Comparison of ENCODE assay signal across 20 cellular contexts in the genomic region with DNA sequence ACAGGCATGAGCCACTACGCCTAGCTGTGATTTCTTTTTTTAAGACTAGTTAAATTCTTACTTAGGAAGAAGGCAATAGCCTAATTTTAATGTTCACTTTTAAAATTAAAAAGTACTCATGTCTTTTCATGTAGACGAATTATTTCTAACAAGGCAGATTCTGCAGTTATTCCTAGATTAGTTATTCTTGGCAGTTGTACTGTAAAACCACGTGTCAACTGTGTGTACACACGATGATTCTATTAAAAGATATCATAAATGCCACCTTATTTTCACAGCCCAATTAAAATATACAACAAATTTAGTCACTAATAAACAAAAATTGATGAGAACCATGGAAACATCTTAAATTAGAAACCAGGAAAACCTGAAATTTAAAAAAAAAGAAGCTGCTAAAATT. TPM values are rescaled to one million over a fixed set of nuclear protein-coding genes. Genes with fewer than 3 reads are reported as not detected.
A peak's percentile ranks its signal among the peaks of the same experiment; 100 is the strongest.
DNase-seq lines count a peak whose midpoint lies in the region; ATAC-seq, FAIRE-seq and TF ChIP-seq lines count a peak whose summit lies in the region.
"Had no signal": no experiment of that assay in that cellular context is flagged by ENCODE, and none has a peak within 500 bp of the region (broad histone marks: within the 10 kb centered on the region; RNA-seq: fewer than 3 reads in every experiment).

No MANE protein-coding gene starts in this region.

- H3K27me3 ChIP-seq in endothelial cell of umbilical vein (ENCODE audit: control insufficient read depth in 2 of 2, insufficient read depth in 2 of 2, low read length in 2 of 2) (no peaks in the 10 kb centered on the region), pancreas (no peaks in the 10 kb centered on the region)
- H3K27me3 ChIP-seq: BLaER1 treated with 17β-estradiol and CSF1 and Interleukin-3, amounts not matched to agents 10 nM and 100 nM had no signal

- TF ChIP-seq CTCF in HEK293 (tag by site-specific recombination; IDR thresholded peaks at IDR 0.05), result no peak
- no peak for TF ChIP-seq CTCF in endothelial cell of umbilical vein (IDR thresholded peaks at IDR 0.05; ENCODE audit: extremely low read depth in 1 of 2, insufficient read depth in 1 of 2, low read depth in 1 of 2, low read length in 2 of 2)
- no peak for TF ChIP-seq CTCF in pancreas (IDR thresholded peaks at IDR 0.05)

- H3K4me3 ChIP-seq in HEK293 (ENCODE audit: low read depth, low read length) (no peak overlapping the region), endothelial cell of umbilical vein (replicated peaks in 1 of 3; ENCODE audit: insufficient read depth in 1 of 3, low read depth in 1 of 3, low read length in 3 of 3) (no peak overlapping the region), pancreas (no peak overlapping the region)
- H3K4me3 ChIP-seq: A549; BLaER1 treated with 17β-estradiol and CSF1 and Interleukin-3, amounts not matched to agents 10 nM and 100 nM had no signal

- no peak overlapping the region for H2AFZ ChIP-seq in endothelial cell of umbilical vein (ENCODE audit: low read depth, low read length)

- ATAC-seq in pancreas, result peak in 1 of 4 donors; percentile 55
- ATAC-seq in left ventricle myocardium superior, result no peak
- ATAC-seq: A549; CD8-positive, alpha-beta T cell had no signal

- POLR2A ChIA-PET in HEK293 (lab: Yijun Ruan, JAX), result no interaction called here
- POLR2A ChIA-PET in endothelial cell of umbilical vein (lab: Charles Lee), result no interaction called here

- H3K9me3 ChIP-seq in HEK293 (ENCODE audit: control insufficient read depth, insufficient read depth, low read depth, low read length), result no peaks in the 10 kb centered on the region
- no peaks in the 10 kb centered on the region for H3K9me3 ChIP-seq in endothelial cell of umbilical vein (replicated peaks; ENCODE audit: control insufficient read depth, insufficient read depth, low read length)
- no peaks in the 10 kb centered on the region for H3K9me3 ChIP-seq in pancreas
- H3K9me3 ChIP-seq: A549; BLaER1 treated with 17β-estradiol and CSF1 and Interleukin-3, amounts not matched to agents 10 nM and 100 nM; Caco-2 had no signal

- CTCF ChIA-PET in HEK293 (lab: Yijun Ruan, JAX), result no interaction called here
- CTCF ChIA-PET in endothelial cell of umbilical vein (lab: Charles Lee), result interaction anchor here (1.0 to 1.5 kb wide), 3 partner anchors 9 to 734 kb away, joined by 3 to 5 read pairs (median 4); no protein-coding TSS in a partner anchor

- H3K9me1 ChIP-seq in endothelial cell of umbilical vein (replicated peaks; ENCODE audit: control insufficient read depth, extremely low read depth, insufficient read depth, low read length), result no peaks in the 10 kb centered on the region

- H3K4me2 ChIP-seq in endothelial cell of umbilical vein (ENCODE audit: insufficient read depth, low read length), result no peak overlapping the region
- H3K4me2 ChIP-seq: A549; BLaER1 treated with 17β-estradiol and CSF1 and Interleukin-3, amounts not matched to agents 10 nM and 100 nM had no signal

- no peaks in the 10 kb centered on the region for H4K20me1 ChIP-seq in endothelial cell of umbilical vein (replicated peaks; ENCODE audit: control insufficient read depth, extremely low read depth, insufficient read depth, low read length)
- H4K20me1 ChIP-seq: BLaER1 treated with 17β-estradiol and CSF1 and Interleukin-3, amounts not matched to agents 10 nM and 100 nM had no signal

- no peak for TF ChIP-seq POLR2A in endothelial cell of umbilical vein (IDR thresholded peaks at IDR 0.05; ENCODE audit: low read depth, low read length)

- H3K36me3 ChIP-seq in HEK293 (ENCODE audit: control insufficient read depth in 2 of 2, insufficient read depth in 1 of 2, low read length in 2 of 2) (no peaks in the 10 kb centered on the region), endothelial cell of umbilical vein (ENCODE audit: control insufficient read depth in 2 of 2, extremely low read depth in 1 of 2, insufficient read depth in 2 of 2, low read length in 2 of 2) (no peaks in the 10 kb centered on the region), pancreas (no peaks in the 10 kb centered on the region)
- H3K36me3 ChIP-seq: BLaER1 treated with 17β-estradiol and CSF1 and Interleukin-3, amounts not matched to agents 10 nM and 100 nM had no signal

- dilution Hi-C loops in endothelial cell of umbilical vein (cut with MboI; ENCODE audit: extremely low pct_ligation_motif_present, low sequenced_read_pairs), result no loop called here

- no peaks in the 10 kb centered on the region for H3K79me2 ChIP-seq in endothelial cell of umbilical vein (ENCODE audit: control insufficient read depth, insufficient read depth, low read length)

- no TSS peak for BruUV-seq in endothelial cell of umbilical vein (replicated peaks; lab: Mats Ljungman, UMichigan)

- intact Hi-C loops in endothelial cell of umbilical vein (cut with micrococcal nuclease) (no loop called here), pancreas (cut with DNase I) (no loop called here), left ventricle myocardium superior (cut with micrococcal nuclease) (loop anchor here (10.0 kb wide), 1 partner anchor 372 kb away; no protein-coding TSS in a partner anchor)

- WGBS in pancreas, 2 donors, result 29 to 30% methylated on average over 4 of the region's 4 CpGs

- DNase-seq in endothelial cell of umbilical vein (ENCODE audit: low read depth, low spot score), result peak; percentile 28
- no peak for DNase-seq in pancreas
- DNase-seq in NOMO-1 (lab: John Stamatoyannopoulos, UW; ENCODE audit: unreplicated experiment in 2 of 2), result no peak
- no peak for DNase-seq in left ventricle myocardium superior
- DNase-seq: AML-193; Caco-2; Calu3; CD4-positive, alpha-beta T cell; CD8-positive, alpha-beta T cell; DMS79 treated with DMSO at 0.1 percent for 48 hours; GF-D8 had no signal

- peaks cover 9% of the 10 kb centered on the region for H3K4me1 ChIP-seq in HEK293 (ENCODE audit: control insufficient read depth, insufficient read depth, low read length)
- H3K4me1 ChIP-seq in endothelial cell of umbilical vein (ENCODE audit: control insufficient read depth, extremely low read depth, insufficient read depth, low read length), result peaks cover 27% of the 10 kb centered on the region
- peaks cover 4 to 10% (median 9%) of the 10 kb centered on the region in 3 donors for H3K4me1 ChIP-seq in pancreas

- H3K27ac ChIP-seq in HEK293 (ENCODE audit: extremely low read depth, low read depth, low read length) (no peak overlapping the region), endothelial cell of umbilical vein (ENCODE audit: insufficient read depth, low read depth, low read length) (no peak overlapping the region), pancreas (no peak overlapping the region)
- H3K27ac ChIP-seq: 22Rv1; A549; BLaER1 treated with 17β-estradiol and CSF1 and Interleukin-3, amounts not matched to agents 10 nM and 100 nM; C4-2B had no signal

- H3K9ac ChIP-seq in endothelial cell of umbilical vein (replicated peaks; ENCODE audit: extremely low read depth, insufficient read depth, low read length), result no peak overlapping the region
- H3K9ac ChIP-seq: BLaER1 treated with 17β-estradiol and CSF1 and Interleukin-3, amounts not matched to agents 10 nM and 100 nM had no signal

- no peak for FAIRE-seq in endothelial cell of umbilical vein (lab: Jason Lieb, UNC)
- peak; percentile 29 for FAIRE-seq in pancreas (lab: Jason Lieb, UNC)
- FAIRE-seq: A549, D721Med, G401.6, GM12891, GM19239 had no signal

TF ChIP-seq in HEK293, 187 proteins besides CTCF, POLR2A, EP300 and RAD21:
- TF ChIP-seq, protein P1, sequence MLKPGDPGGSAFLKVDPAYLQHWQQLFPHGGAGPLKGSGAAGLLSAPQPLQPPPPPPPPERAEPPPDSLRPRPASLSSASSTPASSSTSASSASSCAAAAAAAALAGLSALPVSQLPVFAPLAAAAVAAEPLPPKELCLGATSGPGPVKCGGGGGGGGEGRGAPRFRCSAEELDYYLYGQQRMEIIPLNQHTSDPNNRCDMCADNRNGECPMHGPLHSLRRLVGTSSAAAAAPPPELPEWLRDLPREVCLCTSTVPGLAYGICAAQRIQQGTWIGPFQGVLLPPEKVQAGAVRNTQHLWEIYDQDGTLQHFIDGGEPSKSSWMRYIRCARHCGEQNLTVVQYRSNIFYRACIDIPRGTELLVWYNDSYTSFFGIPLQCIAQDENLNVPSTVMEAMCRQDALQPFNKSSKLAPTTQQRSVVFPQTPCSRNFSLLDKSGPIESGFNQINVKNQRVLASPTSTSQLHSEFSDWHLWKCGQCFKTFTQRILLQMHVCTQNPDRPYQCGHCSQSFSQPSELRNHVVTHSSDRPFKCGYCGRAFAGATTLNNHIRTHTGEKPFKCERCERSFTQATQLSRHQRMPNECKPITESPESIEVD (tag by site-specific recombination; IDR thresholded peaks at IDR 0.05), result peak; percentile 9; the same call in 1 of the 2 replicates
- TF ChIP-seq ZNF626 (tag by site-specific recombination; IDR thresholded peaks at IDR 0.05), result no peak

TF ChIP-seq in endothelial cell of umbilical vein, 7 proteins besides CTCF, POLR2A, EP300 and RAD21:
- TF ChIP-seq GATA2 (IDR thresholded peaks at IDR 0.05; ENCODE audit: insufficient read depth, insufficient read length, low read depth, low read length) (no peak), FOS (IDR thresholded peaks at IDR 0.05; ENCODE audit: borderline replicate concordance, insufficient read depth, low read length) (no peak), EZH2 (IDR thresholded peaks at IDR 0.05; ENCODE audit: borderline replicate concordance, low read depth, low read length, severe bottlenecking) (no peak), JUN (IDR thresholded peaks at IDR 0.05; ENCODE audit: borderline replicate concordance, insufficient read depth, insufficient read length, low read depth) (no peak), POLR2AphosphoS5 (IDR thresholded peaks at IDR 0.05; ENCODE audit: insufficient read depth, low read depth, low read length) (no peak), MYC (IDR thresholded peaks at IDR 0.05; ENCODE audit: low read depth, low read length) (no peak)
- TF ChIP-seq, protein P2, sequence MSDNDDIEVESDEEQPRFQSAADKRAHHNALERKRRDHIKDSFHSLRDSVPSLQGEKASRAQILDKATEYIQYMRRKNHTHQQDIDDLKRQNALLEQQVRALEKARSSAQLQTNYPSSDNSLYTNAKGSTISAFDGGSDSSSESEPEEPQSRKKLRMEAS (IDR thresholded peaks at IDR 0.05; ENCODE audit: insufficient read depth, insufficient read length), result no peak
TF ChIP-seq in endothelial cell of umbilical vein: peak in this region for 0.

RNA-seq across cellular contexts. Expression of a gene that starts 10.6 kb away (rescaled TPM):
- total RNA-seq in endothelial cell of umbilical vein (47.6 and 48.5 TPM in 2 replicates), pancreas (10 to 100 TPM; 12.6 to 21.9 (median 16.1) TPM), left ventricle myocardium superior (14.7 TPM)
- polyA plus RNA-seq in endothelial cell of umbilical vein (44.7 and 46.6 TPM in 2 replicates), pancreas (10 to 100 TPM in 1 of 2 donors, 1 to 10 TPM in 1; 3.8 to 10.2 TPM)
- polyA plus RNA-seq in endothelial cell of umbilical vein (2011; cell fraction: cytosol; rRNA removed), result 26.5 and 27.1 TPM in 2 replicates
- 50.3 and 58.3 TPM in 2 replicates for polyA plus RNA-seq in endothelial cell of umbilical vein (2011; cell fraction: nucleus; rRNA removed)
- 28.4 and 38.6 TPM in 2 replicates for polyA plus RNA-seq in endothelial cell of umbilical vein (2012)
- 143 and 150 TPM in 2 replicates for polyA minus RNA-seq in endothelial cell of umbilical vein
- 3.6 TPM for polyA minus RNA-seq in endothelial cell of umbilical vein (2011; cell fraction: cytosol; rRNA and poly(A)+ RNA removed)
- polyA minus RNA-seq in endothelial cell of umbilical vein (2011; cell fraction: nucleus; rRNA and poly(A)+ RNA removed), result 136 and 154 TPM in 2 replicates
